18 cellular contexts compared by ENCODE assay signal in the genomic region with DNA sequence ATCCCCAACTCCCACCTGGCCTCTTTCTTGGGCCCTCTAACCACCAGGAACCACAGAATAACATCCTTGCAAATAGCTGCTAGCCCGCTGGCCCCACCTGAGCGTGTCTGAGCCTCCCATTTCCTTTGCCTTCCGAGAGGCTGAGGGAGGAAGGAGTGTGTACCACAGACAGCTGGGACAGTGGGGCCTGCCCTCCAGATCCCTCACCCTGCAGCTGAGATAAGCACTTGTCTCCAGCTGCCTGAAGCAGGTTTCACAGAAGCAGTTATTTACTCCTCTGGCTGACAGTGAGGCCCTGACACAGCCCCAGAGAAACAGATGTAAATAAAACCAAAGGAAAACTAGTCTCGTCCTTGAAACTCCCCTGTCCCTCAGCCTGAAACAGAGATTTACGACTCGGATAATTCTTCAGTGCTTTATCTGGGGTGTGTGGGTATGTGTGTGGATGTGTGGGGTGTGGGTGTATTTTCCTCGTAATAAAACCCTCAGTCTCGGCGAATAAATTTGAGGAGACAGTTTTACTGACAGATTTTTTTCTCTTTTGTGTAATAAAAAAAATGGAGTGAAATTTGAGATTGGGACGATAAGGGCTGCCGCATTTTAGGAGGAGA.
DNase-seq lines count a peak whose midpoint lies in the region; ATAC-seq and TF ChIP-seq lines count a peak whose summit lies in the region.
"Had no signal": no experiment of that assay in that cellular context is flagged by ENCODE, and none has a peak within 500 bp of the region (broad histone marks: within the 10 kb centered on the region; RNA-seq: fewer than 3 reads in every experiment).

No MANE protein-coding gene starts in this region.

- no peaks in the 10 kb centered on the region for H3K79me2 ChIP-seq in SK-N-SH (ENCODE audit: insufficient read depth)

- ATAC-seq in SK-N-SH treated with all-trans-retinoic acid at 6 μM for 48 hours (no peak), WTC11 (no peak), psoas muscle (no peak)
- ATAC-seq: HepG2, left lobe of liver had no signal

- DNase-seq in SK-N-SH (peak; percentile 77), NCI-H510A (lab: John Stamatoyannopoulos, UW) (peak; percentile 65), WTC11 (ENCODE audit: low spot score) (no peak), putamen (ENCODE audit: low spot score) (peak; percentile 3), CD1c-positive myeloid dendritic cell (ENCODE audit: extremely low spot score) (no peak), GM13976 (ENCODE audit: low spot score) (no peak), psoas muscle (no peak)
- DNase-seq: activated B cell treated with CpG ODN at 0.5 μM for 24 hours; activated effector memory CD4-positive, alpha-beta T cell treated with anti-CD3 and anti-CD28 coated beads, Interleukin-2, amount 50 U/mL, for 16 hours; amniotic stem cell; COR-L47; effector CD8-positive, alpha-beta T cell; stimulated activated CD4-positive, alpha-beta T cell treated with anti-CD3 and anti-CD28 coated beads, Interleukin-4, amount 100 ng/mL, for 24 hours had no signal

- no peaks in the 10 kb centered on the region for H3K9me3 Mint-ChIP-seq in WTC11
- H3K9me3 Mint-ChIP-seq: activated B cell treated with CpG ODN at 0.5 μM for 24 hours; central memory CD8-positive, alpha-beta T cell had no signal

- no peaks in the 10 kb centered on the region for H3K36me3 Mint-ChIP-seq in WTC11

- no peaks in the 10 kb centered on the region for H3K9me2 ChIP-seq in SK-N-SH

- no peaks in the 10 kb centered on the region for H4K20me1 ChIP-seq in SK-N-SH (ENCODE audit: insufficient read depth)

- intact Hi-C loops in psoas muscle (cut with DNase I) = no loop called here

- no peaks in the 10 kb centered on the region for H3K27me3 ChIP-seq in SK-N-SH (ENCODE audit: insufficient read depth)
- H3K27me3 ChIP-seq in psoas muscle (ENCODE audit: insufficient read depth in 3 of 3, low read length in 2 of 3) = peaks cover 4 to 27% (median 10%) of the 10 kb centered on the region in 3 donors

- POLR2A ChIA-PET in SK-N-SH (lab: Yijun Ruan, JAX) = no interaction called here
- POLR2A ChIA-PET in WTC11 (lab: Charles Lee) = no interaction called here

- peak overlapping the region; percentile 72 for H3K27ac Mint-ChIP-seq in WTC11
- H3K27ac Mint-ChIP-seq: activated B cell treated with CpG ODN at 0.5 μM for 24 hours had no signal

- CTCF ChIA-PET in SK-N-SH (lab: Yijun Ruan, JAX) = interaction anchor here (0.8 to 10.0 kb wide), 3 partner anchors 12 to 144 kb away, joined by 3 to 72 read pairs (median 12); no protein-coding TSS in a partner anchor
- CTCF ChIA-PET in WTC11 (lab: Charles Lee) = interaction anchor here (0.9 to 1.3 kb wide), 4 partner anchors 9 to 86 kb away, joined by 3 to 7 read pairs (median 4); no protein-coding TSS in a partner anchor

- H3K4me2 ChIP-seq in SK-N-SH = no peak overlapping the region

- H3K9ac ChIP-seq in SK-N-SH = no peak overlapping the region

- H3K36me3 ChIP-seq in SK-N-SH (replicated peaks in 1 of 2; ENCODE audit: control insufficient read depth in 1 of 2, insufficient read depth in 2 of 2, low read length in 1 of 2) (no peaks in the 10 kb centered on the region), psoas muscle (ENCODE audit: insufficient read depth in 1 of 2, low read depth in 1 of 2) (no peaks in the 10 kb centered on the region)
- H3K36me3 ChIP-seq: thoracic aorta had no signal

- peak overlapping the region in 1 of 2 experiments; percentile 73; a peak in 2 of 4 replicates for H3K27ac ChIP-seq in SK-N-SH (ENCODE audit: low read depth in 2 of 2, low read length in 1 of 2)
- H3K27ac ChIP-seq in psoas muscle = no peak overlapping the region
- H3K27ac ChIP-seq: thoracic aorta had no signal

- no peak for TF ChIP-seq CTCF in SK-N-SH (IDR thresholded peaks at IDR 0.05)
- TF ChIP-seq CTCF in WTC11 (IDR thresholded peaks at IDR 0.05) = no peak
- TF ChIP-seq CTCF in GM13976 (IDR thresholded peaks at IDR 0.05; ENCODE audit: borderline replicate concordance, control extremely low read depth, extremely low read depth, insufficient read depth, missing control alignments) = no peak
- TF ChIP-seq CTCF in psoas muscle (IDR thresholded peaks at IDR 0.05) = no peak

- in situ Hi-C loops in GM13976 (cut with MboI; ENCODE audit: low sequenced_read_pairs, unreplicated experiment) = no loop called here

- H3K4me1 ChIP-seq in SK-N-SH (ENCODE audit: control insufficient read depth in 1 of 2, insufficient read depth in 2 of 2, low read depth in 1 of 2, low read length in 1 of 2) (peaks cover 0 to 25% of the 10 kb centered on the region in 2 experiments; a peak in 2 of 4 replicates), psoas muscle (no peaks in the 10 kb centered on the region)

- H3K27me3 Mint-ChIP-seq in WTC11 (ENCODE audit: low read depth) = no peaks in the 10 kb centered on the region; the same call in 1 of the 2 replicates

- H3K4me3 ChIP-seq in SK-N-SH (ENCODE audit: low read depth in 2 of 2, low read length in 1 of 2) = no peak overlapping the region
- no peak overlapping the region for H3K4me3 ChIP-seq in psoas muscle
- H3K4me3 ChIP-seq: thoracic aorta had no signal

- H3F3A ChIP-seq in SK-N-SH (replicated peaks; ENCODE audit: insufficient read depth) = no peaks in the 10 kb centered on the region

- peaks cover 88% of the 10 kb centered on the region for H3K4me1 Mint-ChIP-seq in WTC11
- H3K4me1 Mint-ChIP-seq: activated B cell treated with CpG ODN at 0.5 μM for 24 hours; central memory CD8-positive, alpha-beta T cell had no signal

- H2AFZ ChIP-seq in SK-N-SH (ENCODE audit: low read depth) = no peak overlapping the region

- TF ChIP-seq EP300 in SK-N-SH (IDR thresholded peaks at IDR 0.05; ENCODE audit: borderline replicate concordance in 1 of 2, low read depth in 1 of 2, low read length in 1 of 2) = no peak; a peak in 1 of 4 replicates

- H3K4me3 Mint-ChIP-seq in WTC11 = no peak overlapping the region
- H3K4me3 Mint-ChIP-seq: activated B cell treated with CpG ODN at 0.5 μM for 24 hours; central memory CD8-positive, alpha-beta T cell had no signal

- H3K9me3 ChIP-seq in SK-N-SH = no peaks in the 10 kb centered on the region
- H3K9me3 ChIP-seq in psoas muscle = no peaks in the 10 kb centered on the region
- H3K9me3 ChIP-seq: thoracic aorta had no signal

- WGBS in SK-N-SH (ENCODE audit: low lambda C conversion rate) = 29% methylated on average over 11 of the region's 11 CpGs
- 40 to 48% (median 46%) methylated on average over 11 of the region's 11 CpGs for WGBS in psoas muscle, 3 donors

- no peak; the same call in 1 of the 2 replicates for TF ChIP-seq RAD21 in SK-N-SH (IDR thresholded peaks at IDR 0.05; ENCODE audit: low read length)

TF ChIP-seq in SK-N-SH, 30 proteins besides CTCF, POLR2A, EP300 and RAD21:
- TF ChIP-seq MXI1 (IDR thresholded peaks at IDR 0.05; ENCODE audit: low read depth, low read length) (peak; percentile 32; the same call in 1 of the 2 replicates), MEF2A (IDR thresholded peaks at IDR 0.05; ENCODE audit: borderline replicate concordance, low read depth) (no peak), FOXJ3 (CRISPR knock-in tag; IDR thresholded peaks at IDR 0.05) (peak; percentile 92), RCOR1 (IDR thresholded peaks at IDR 0.05; ENCODE audit: low read length) (peak; percentile 40; the same call in 1 of the 2 replicates), GATA2 (CRISPR knock-in tag; IDR thresholded peaks at IDR 0.05) (peak; percentile 83)

TF ChIP-seq in SK-N-SH treated with all-trans-retinoic acid at 6 μM for 48 hours, 23 proteins besides CTCF, POLR2A, EP300 and RAD21:
- TF ChIP-seq, protein P1, sequence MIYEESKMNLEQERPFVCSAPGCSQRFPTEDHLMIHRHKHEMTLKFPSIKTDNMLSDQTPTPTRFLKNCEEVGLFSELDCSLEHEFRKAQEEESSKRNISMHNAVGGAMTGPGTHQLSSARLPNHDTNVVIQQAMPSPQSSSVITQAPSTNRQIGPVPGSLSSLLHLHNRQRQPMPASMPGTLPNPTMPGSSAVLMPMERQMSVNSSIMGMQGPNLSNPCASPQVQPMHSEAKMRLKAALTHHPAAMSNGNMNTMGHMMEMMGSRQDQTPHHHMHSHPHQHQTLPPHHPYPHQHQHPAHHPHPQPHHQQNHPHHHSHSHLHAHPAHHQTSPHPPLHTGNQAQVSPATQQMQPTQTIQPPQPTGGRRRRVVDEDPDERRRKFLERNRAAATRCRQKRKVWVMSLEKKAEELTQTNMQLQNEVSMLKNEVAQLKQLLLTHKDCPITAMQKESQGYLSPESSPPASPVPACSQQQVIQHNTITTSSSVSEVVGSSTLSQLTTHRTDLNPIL (CRISPR knock-in tag; IDR thresholded peaks at IDR 0.05; ENCODE audit: low read depth) = no peak
- no peak for TF ChIP-seq ZFP3 (CRISPR knock-in tag; IDR thresholded peaks at IDR 0.05)
- TF ChIP-seq ZFP30 (CRISPR knock-in tag; IDR thresholded peaks at IDR 0.05) = no peak
TF ChIP-seq in SK-N-SH treated with all-trans-retinoic acid at 6 μM for 48 hours: peak in this region for 0.

TF ChIP-seq in WTC11, 78 proteins besides CTCF, POLR2A, EP300 and RAD21:
- TF ChIP-seq ZNF121 (CRISPR knock-in tag; IDR thresholded peaks at IDR 0.05) (peak; percentile 86), ZNF416 (CRISPR knock-in tag; IDR thresholded peaks at IDR 0.05) (no peak)
TF ChIP-seq in WTC11: peak in this region for 1.

Comparison
In these comparisons a context has a peak if more than half of its experiments do, and no peak if none do; other contexts are left out.
1. DNase-seq: peak in SK-N-SH (single experiment), NCI-H510A (single experiment) and putamen (single experiment); none in WTC11 (single experiment), CD1c-positive myeloid dendritic cell (single experiment), GM13976 (single experiment) and psoas muscle (0 of 2).